ENCODE assay signal across 17 cellular contexts in the genomic region with DNA sequence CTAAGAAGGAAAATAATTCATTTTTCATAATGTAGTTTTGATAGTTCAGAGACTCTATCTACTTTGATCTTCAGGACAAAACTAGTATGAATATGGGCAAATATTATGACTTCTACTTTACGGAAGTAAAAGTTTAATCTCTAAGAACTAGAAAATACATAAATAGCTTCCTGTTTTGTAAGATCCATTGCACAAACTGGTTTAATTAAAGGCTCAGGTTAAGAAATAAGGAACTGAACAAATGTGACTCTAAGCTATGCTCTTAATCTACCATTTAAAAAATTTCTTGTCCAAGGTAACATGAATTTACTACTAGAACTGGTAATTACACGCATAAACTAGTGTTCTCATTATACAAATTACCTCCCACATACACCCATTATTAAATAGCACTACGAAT.
"Had no signal": no experiment of that assay in that cellular context is flagged by ENCODE, and none has a peak within 500 bp of the region (broad histone marks: within the 10 kb centered on the region; RNA-seq: fewer than 3 reads in every experiment).

No MANE protein-coding gene starts in this region.

- H3K36me3 ChIP-seq: breast epithelium, lower lobe of right lung, neutrophil, right atrium auricular region, stomach, thyroid gland had no signal

- H3K36me3 Mint-ChIP-seq: immature natural killer cell had no signal

- H3K27me3 Mint-ChIP-seq: activated B cell treated with CpG ODN at 0.5 μM for 24 hours; activated CD4-positive, alpha-beta T cell treated with anti-CD3 and anti-CD28 coated beads, Interleukin-2, amount 10 ng/mL, durations not matched to agents 24 days and 14 days; activated naive CD8-positive, alpha-beta T cell treated with anti-CD3 and anti-CD28 coated beads for 36 hours had no signal

- H3K27ac ChIP-seq: breast epithelium, lower lobe of right lung, neutrophil, right atrium auricular region, skin epidermis, stomach, thyroid gland had no signal

- H3K27ac Mint-ChIP-seq: activated B cell treated with CpG ODN at 0.5 μM for 24 hours; activated CD4-positive, alpha-beta T cell treated with anti-CD3 and anti-CD28 coated beads, Interleukin-2, amount 10 ng/mL, durations not matched to agents 24 days and 14 days; activated naive CD8-positive, alpha-beta T cell treated with anti-CD3 and anti-CD28 coated beads for 36 hours; endodermal cell; immature natural killer cell had no signal

- H3K9me3 Mint-ChIP-seq: activated B cell treated with CpG ODN at 0.5 μM for 24 hours; activated CD4-positive, alpha-beta T cell treated with anti-CD3 and anti-CD28 coated beads, Interleukin-2, amount 10 ng/mL, durations not matched to agents 24 days and 14 days; endodermal cell had no signal

- ATAC-seq: left cardiac atrium, lower lobe of right lung had no signal

- H3K27me3 ChIP-seq: breast epithelium, neutrophil, right atrium auricular region, stomach, thyroid gland had no signal

- DNase-seq: activated B cell treated with CpG ODN at 0.5 μM for 24 hours; activated CD4-positive, alpha-beta T cell treated with anti-CD3 and anti-CD28 coated beads, Interleukin-2, amount 10 ng/mL, durations not matched to agents 24 days and 14 days; activated effector memory CD4-positive, alpha-beta T cell treated with anti-CD3 and anti-CD28 coated beads, Interleukin-2, amount 50 U/mL, for 16 hours; activated naive CD8-positive, alpha-beta T cell treated with anti-CD3 and anti-CD28 coated beads for 36 hours; activated T-cell treated with anti-CD3 and anti-CD28 coated beads, Interleukin-2, amount 50 U/mL, for 1 hour; aorta; endodermal cell; immature natural killer cell; left cardiac atrium; lower lobe of right lung; midbrain; stomach; thyroid gland had no signal

- H3K4me1 ChIP-seq: breast epithelium, lower lobe of right lung, right atrium auricular region, stomach, thyroid gland had no signal

- H3K4me1 Mint-ChIP-seq: activated B cell treated with CpG ODN at 0.5 μM for 24 hours; activated CD4-positive, alpha-beta T cell treated with anti-CD3 and anti-CD28 coated beads, Interleukin-2, amount 10 ng/mL, durations not matched to agents 24 days and 14 days; endodermal cell; immature natural killer cell had no signal

- H3K4me3 Mint-ChIP-seq: activated B cell treated with CpG ODN at 0.5 μM for 24 hours; activated CD4-positive, alpha-beta T cell treated with anti-CD3 and anti-CD28 coated beads, Interleukin-2, amount 10 ng/mL, durations not matched to agents 24 days and 14 days; activated naive CD8-positive, alpha-beta T cell treated with anti-CD3 and anti-CD28 coated beads for 36 hours; endodermal cell; immature natural killer cell had no signal

- H3K9me3 ChIP-seq: breast epithelium, lower lobe of right lung, neutrophil, right atrium auricular region, stomach, thyroid gland had no signal

- H3K4me3 ChIP-seq: breast epithelium, lower lobe of right lung, right atrium auricular region, skin epidermis, stomach, thyroid gland had no signal
